14 cellular contexts compared by ENCODE assay signal in the genomic region with DNA sequence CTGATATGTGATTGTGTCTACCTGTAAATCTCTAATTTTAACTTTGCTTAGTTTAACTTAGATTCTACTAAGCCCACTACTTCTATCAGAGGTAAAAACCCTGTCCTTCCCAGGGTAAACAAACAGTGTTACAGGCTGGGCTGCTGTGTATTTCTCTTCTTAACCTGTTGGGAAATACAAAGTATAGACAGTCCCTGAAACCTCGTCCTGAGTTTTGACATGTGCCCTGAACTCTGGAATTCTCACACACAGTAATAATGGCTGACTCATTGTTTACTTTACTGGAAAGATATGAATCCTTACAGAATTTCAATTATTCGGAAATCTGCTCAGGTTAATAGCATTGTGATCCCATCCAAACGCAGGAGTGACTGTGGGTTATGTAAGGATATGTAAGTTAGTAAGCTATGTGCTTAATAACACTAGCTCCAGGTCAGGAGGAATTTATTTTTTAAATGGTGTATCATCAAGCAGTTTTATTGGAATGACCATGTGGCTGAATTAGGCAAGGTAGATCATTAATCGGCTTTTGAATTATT.
DNase-seq lines count a peak whose midpoint lies in the region; ATAC-seq and TF ChIP-seq lines count a peak whose summit lies in the region.
"Had no signal": no experiment of that assay in that cellular context is flagged by ENCODE, and none has a peak within 500 bp of the region (broad histone marks: within the 10 kb centered on the region; RNA-seq: fewer than 3 reads in every experiment).

No MANE protein-coding gene starts in this region.

- TF ChIP-seq CTCF in body of pancreas (IDR thresholded peaks at IDR 0.05) (no peak), Peyer's patch (IDR thresholded peaks at IDR 0.05) (no peak)

- peak; percentile 93 for ATAC-seq in body of pancreas
- ATAC-seq in left lobe of liver: peak; percentile 49
- ATAC-seq in GM19395 (IDR thresholded peaks at IDR 0.05; ENCODE audit: unreplicated experiment): no peak

- no peaks in the 10 kb centered on the region for H3K27me3 Mint-ChIP-seq in activated naive CD4-positive, alpha-beta T cell treated with anti-CD3 and anti-CD28 coated beads for 36 hours (ENCODE audit: low read depth)
- H3K27me3 Mint-ChIP-seq: B cell; CD4-positive, alpha-beta T cell had no signal

- in situ Hi-C loops in Caki2 (cut with HindIII; ENCODE audit: low pct_unique_long_range_greater_than_20kb, low sequenced_read_pairs): no loop called here

- no peaks in the 10 kb centered on the region for H3K36me3 Mint-ChIP-seq in activated naive CD4-positive, alpha-beta T cell treated with anti-CD3 and anti-CD28 coated beads for 36 hours (ENCODE audit: low read depth)

- CTCF ChIA-PET in activated naive CD4-positive, alpha-beta T cell treated with anti-CD3 and anti-CD28 coated beads for 36 hours (lab: Charles Lee): no interaction called here

- TF ChIP-seq POLR2A in body of pancreas (IDR thresholded peaks at IDR 0.05) (no peak), Peyer's patch (IDR thresholded peaks at IDR 0.05) (no peak)

- peaks cover 12% of the 10 kb centered on the region for H3K4me1 ChIP-seq in body of pancreas
- no peaks in the 10 kb centered on the region for H3K4me1 ChIP-seq in Peyer's patch
- H3K4me1 ChIP-seq: HAP-1 had no signal

- DNase-seq in Caki2 (ENCODE audit: low read depth): peak; percentile 4
- DNase-seq in body of pancreas: peak; percentile 18 to 55 (median 32)
- DNase-seq in left lobe of liver (ENCODE audit: low spot score): no peak
- DNase-seq in mucosa of gallbladder (ENCODE audit: low spot score): peak; percentile 11
- no peak for DNase-seq in Peyer's patch
- DNase-seq in activated naive CD4-positive, alpha-beta T cell treated with anti-CD3 and anti-CD28 coated beads for 36 hours: no peak
- DNase-seq in stimulated activated CD4-positive, alpha-beta T cell treated with anti-CD3 and anti-CD28 coated beads, Interleukin-12 subunit alpha, Interleukin-12 subunit beta, amount 100 ng/mL, for 4 hours: no peak
- DNase-seq: C1 segment of cervical spinal cord; CD4-positive, alpha-beta T cell; DND-41; GDM1 had no signal

- WGBS in body of pancreas, 2 donors: 5 to 14% methylated on average over 4 of the region's 4 CpGs

- no peak overlapping the region for H3K4me3 Mint-ChIP-seq in activated naive CD4-positive, alpha-beta T cell treated with anti-CD3 and anti-CD28 coated beads for 36 hours
- H3K4me3 Mint-ChIP-seq: B cell; CD4-positive, alpha-beta T cell had no signal

- peak overlapping the region in 2 of 4 donors; percentile 5 to 45 for H3K27ac ChIP-seq in body of pancreas
- no peak overlapping the region for H3K27ac ChIP-seq in Peyer's patch

- H3K9me3 ChIP-seq in body of pancreas (no peaks in the 10 kb centered on the region), Peyer's patch (no peaks in the 10 kb centered on the region)
- H3K9me3 ChIP-seq: HAP-1 had no signal

- no peak overlapping the region for H3K4me3 ChIP-seq in body of pancreas
- no peak overlapping the region for H3K4me3 ChIP-seq in Peyer's patch
- H3K4me3 ChIP-seq: HAP-1 had no signal

- H3K4me1 Mint-ChIP-seq in activated naive CD4-positive, alpha-beta T cell treated with anti-CD3 and anti-CD28 coated beads for 36 hours (ENCODE audit: low read depth): no peaks in the 10 kb centered on the region
- H3K4me1 Mint-ChIP-seq: B cell had no signal

- H3K36me3 ChIP-seq in body of pancreas (replicated peaks in 1 of 2; ENCODE audit: insufficient read depth in 1 of 2, low read depth in 2 of 2) (no peaks in the 10 kb centered on the region), Peyer's patch (no peaks in the 10 kb centered on the region)
- H3K36me3 ChIP-seq: HAP-1 had no signal

- H3K9me3 Mint-ChIP-seq in activated naive CD4-positive, alpha-beta T cell treated with anti-CD3 and anti-CD28 coated beads for 36 hours: no peaks in the 10 kb centered on the region

- H3K27me3 ChIP-seq in body of pancreas: no peaks in the 10 kb centered on the region
- H3K27me3 ChIP-seq in Peyer's patch: no peaks in the 10 kb centered on the region

- H3K27ac Mint-ChIP-seq in activated naive CD4-positive, alpha-beta T cell treated with anti-CD3 and anti-CD28 coated beads for 36 hours: no peak overlapping the region
- H3K27ac Mint-ChIP-seq: B cell; CD4-positive, alpha-beta T cell had no signal

- intact Hi-C loops in body of pancreas (cut with DNase I): no loop called here
- intact Hi-C loops in activated naive CD4-positive, alpha-beta T cell treated with anti-CD3 and anti-CD28 coated beads for 36 hours (cut with micrococcal nuclease): no loop called here

Comparison
In these comparisons a context has a peak if more than half of its experiments do, and no peak if none do; other contexts are left out.
1. DNase-seq: peak in Caki2 (single experiment), body of pancreas (4 of 4) and mucosa of gallbladder (single experiment); none in left lobe of liver (single experiment), Peyer's patch (0 of 3), activated naive CD4-positive, alpha-beta T cell treated with anti-CD3 and anti-CD28 coated beads for 36 hours (single experiment) and stimulated activated CD4-positive, alpha-beta T cell treated with anti-CD3 and anti-CD28 coated beads, Interleukin-12 subunit alpha, Interleukin-12 subunit beta, amount 100 ng/mL, for 4 hours (single experiment).